2 cellular contexts compared by ENCODE assay signal in genomic region chr15:56963719-56964118, GRCh38.
TF ChIP-seq lines count a peak whose summit lies in the region.

No MANE protein-coding gene starts in this region.

TF ChIP-seq in HCT116, 20 proteins besides CTCF, POLR2A, EP300 and RAD21:
- TF ChIP-seq EGR1 (IDR thresholded peaks at IDR 0.05; ENCODE audit: low read depth) (no peak), SIN3A (IDR thresholded peaks at IDR 0.05; ENCODE audit: low read depth) (no peak), ZFX (IDR thresholded peaks at IDR 0.05) (no peak), CEBPB (IDR thresholded peaks at IDR 0.05; ENCODE audit: low read depth) (no peak), TCF7L2 (IDR thresholded peaks at IDR 0.05; ENCODE audit: borderline replicate concordance, extremely low read depth, insufficient read depth, insufficient read length) (no peak), CBX3 (IDR thresholded peaks at IDR 0.05; ENCODE audit: low read depth) (no peak), SP1 (IDR thresholded peaks at IDR 0.05; ENCODE audit: low read depth) (no peak), JUND (IDR thresholded peaks at IDR 0.05) (no peak), REST (IDR thresholded peaks at IDR 0.05; ENCODE audit: low read depth) (no peak), MAX (IDR thresholded peaks at IDR 0.05) (no peak), ELF1 (IDR thresholded peaks at IDR 0.05; ENCODE audit: borderline replicate concordance, low read depth) (no peak), EZH2 (IDR thresholded peaks at IDR 0.05) (no peak), EZH2phosphoT487 (IDR thresholded peaks at IDR 0.05; ENCODE audit: borderline replicate concordance) (no peak), ATF3 (IDR thresholded peaks at IDR 0.05) (no peak), SRF (IDR thresholded peaks at IDR 0.05; ENCODE audit: low read depth) (no peak), POLR2AphosphoS5 (IDR thresholded peaks at IDR 0.05; ENCODE audit: low read depth, low read length) (no peak)

TF ChIP-seq in GM12878, 131 proteins besides CTCF, POLR2A, EP300 and RAD21:
- no peak for TF ChIP-seq MTA3 (IDR thresholded peaks at IDR 0.05; ENCODE audit: borderline replicate concordance, low read length)
- no peak for TF ChIP-seq IRF4 (IDR thresholded peaks at IDR 0.05; ENCODE audit: low read depth, low read length)
- no peak for TF ChIP-seq BCLAF1 (IDR thresholded peaks at IDR 0.05)
- TF ChIP-seq USF2 (IDR thresholded peaks at IDR 0.05; ENCODE audit: borderline replicate concordance, low read depth, low read length) = no peak
